In the genomic region with DNA sequence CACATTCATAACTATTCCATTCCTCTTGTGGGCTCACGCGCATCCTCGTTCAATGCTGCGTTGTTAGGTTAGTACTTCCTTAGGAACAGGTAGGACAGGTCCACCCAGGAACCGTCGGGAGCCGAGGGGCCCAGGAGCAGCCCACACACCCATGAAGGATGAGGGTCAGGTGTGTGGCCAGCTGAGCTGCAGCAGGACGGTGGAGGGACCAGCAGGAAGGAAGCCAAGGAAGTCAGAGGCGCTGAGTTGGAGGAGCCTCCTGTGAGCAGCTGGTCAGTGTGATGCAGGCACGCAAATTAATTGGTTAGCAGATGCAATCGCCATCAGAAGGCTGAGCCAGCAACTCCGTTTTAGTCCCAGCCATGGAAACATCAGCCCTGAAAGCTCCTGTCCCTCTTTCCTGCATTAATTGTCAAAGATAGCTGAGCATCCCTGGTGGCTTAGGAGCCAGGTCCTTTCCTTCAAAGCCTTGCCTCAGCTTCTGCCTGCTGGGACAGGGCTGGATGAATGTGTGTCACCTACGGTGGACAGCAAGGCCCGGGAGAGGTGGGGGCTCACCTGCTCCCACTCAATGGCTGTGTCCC, we compare ENCODE assay signal across 20 cellular contexts.
A peak's percentile ranks its signal among the peaks of the same experiment; 100 is the strongest.
DNase-seq lines count a peak whose midpoint lies in the region; ATAC-seq and TF ChIP-seq lines count a peak whose summit lies in the region.
"Had no signal": no experiment of that assay in that cellular context is flagged by ENCODE, and none has a peak within 500 bp of the region (broad histone marks: within the 10 kb centered on the region; RNA-seq: fewer than 3 reads in every experiment).

No MANE protein-coding gene starts in this region.

- H3K4me2 ChIP-seq in BLaER1 = peak overlapping the region; percentile 96

- no peak overlapping the region for H3K27ac Mint-ChIP-seq in endodermal cell
- H3K27ac Mint-ChIP-seq: CD8-positive, alpha-beta T cell had no signal

- TF ChIP-seq CTCF in endodermal cell (conservative IDR thresholded peaks at IDR 0.05) = no peak
- no peak for TF ChIP-seq CTCF in GM13976 (IDR thresholded peaks at IDR 0.05; ENCODE audit: borderline replicate concordance, control extremely low read depth, extremely low read depth, insufficient read depth, missing control alignments)
- no peak for TF ChIP-seq CTCF in breast epithelium (IDR thresholded peaks at IDR 0.05)

- 93 to 95% methylated on average over 8 to 14 of the region's 14 CpGs for WGBS in endodermal cell (ENCODE audit: insufficient coverage in 1 of 2, insufficient read length in 1 of 2), 2 experiments

- H3K4me3 ChIP-seq in BLaER1 (no peak overlapping the region), endodermal cell (ENCODE audit: low read length) (no peak overlapping the region), breast epithelium (no peak overlapping the region)

- no peak for TF ChIP-seq POLR2A in breast epithelium (IDR thresholded peaks at IDR 0.05)

- H3K27me3 Mint-ChIP-seq in endodermal cell (ENCODE audit: insufficient read depth) = peaks cover 5% of the 10 kb centered on the region

- H3K4me1 ChIP-seq in BLaER1 = peaks cover 49% of the 10 kb centered on the region
- no peaks in the 10 kb centered on the region for H3K4me1 ChIP-seq in endodermal cell (ENCODE audit: control insufficient read depth, insufficient read depth, low read length)
- H3K4me1 ChIP-seq in breast epithelium = no peaks in the 10 kb centered on the region

- H4K20me1 ChIP-seq in BLaER1 = no peaks in the 10 kb centered on the region

- DNase-seq in DMS 273 (lab: John Stamatoyannopoulos, UW; ENCODE audit: unreplicated experiment) = peak; percentile 0
- DNase-seq in DMS 273 treated with DMSO at 0.1 percent for 48 hours (lab: John Stamatoyannopoulos, UW) = no peak
- DNase-seq in endodermal cell = peak; percentile 31
- peak; percentile 36 for DNase-seq in sciatic nerve (ENCODE audit: low spot score)
- no peak for DNase-seq in GM13976 (ENCODE audit: low spot score)
- no peak for DNase-seq in breast epithelium (ENCODE audit: low spot score in 2 of 2)
- DNase-seq: ACHN, C1 segment of cervical spinal cord, GOT3, Kasumi-1, NCI-H1694, NCI-H2081 treated with DMSO at 0.1 percent for 48 hours, NCI-H2171 treated with DMSO at 0.1 percent for 48 hours, NCI-H446, NCI-H526, Right ventricle myocardium superior had no signal

- no peak for ATAC-seq in sciatic nerve
- no peak for ATAC-seq in GM18909 (IDR thresholded peaks at IDR 0.05; ENCODE audit: poor library complexity, unreplicated experiment)
- ATAC-seq: CD8-positive, alpha-beta T cell had no signal

- H3K27me3 ChIP-seq in BLaER1 (no peaks in the 10 kb centered on the region), endodermal cell (ENCODE audit: control insufficient read depth, insufficient read depth, low read length, poor library complexity, severe bottlenecking) (no peaks in the 10 kb centered on the region), breast epithelium (peaks cover 0 to 15% of the 10 kb centered on the region in 2 donors)

- H3K4me1 Mint-ChIP-seq in endodermal cell = peaks cover 14% of the 10 kb centered on the region

- in situ Hi-C loops in GM13976 (cut with MboI; ENCODE audit: low sequenced_read_pairs, unreplicated experiment) = no loop called here

- H3K9me3 ChIP-seq in BLaER1 = peaks cover 19% of the 10 kb centered on the region
- peaks cover 7% of the 10 kb centered on the region for H3K9me3 ChIP-seq in endodermal cell (ENCODE audit: control insufficient read depth, low read length)
- H3K9me3 ChIP-seq in breast epithelium = peaks cover 17 to 35% of the 10 kb centered on the region in 2 donors

- intact Hi-C loops in sciatic nerve (cut with DNase I) (no loop called here), breast epithelium (cut with DNase I; ENCODE audit: low total_unique reads) (no loop called here)

- H3K9ac ChIP-seq in BLaER1 (no peak overlapping the region), endodermal cell (ENCODE audit: extremely low read depth, low read length, poor library complexity, severe bottlenecking) (no peak overlapping the region)

- H3K36me3 ChIP-seq in BLaER1 = no peaks in the 10 kb centered on the region
- H3K36me3 ChIP-seq in endodermal cell (ENCODE audit: control insufficient read depth, insufficient read depth, low read length) = no peaks in the 10 kb centered on the region
- no peaks in the 10 kb centered on the region for H3K36me3 ChIP-seq in breast epithelium

- H3K36me3 Mint-ChIP-seq in endodermal cell (ENCODE audit: low read depth) = no peaks in the 10 kb centered on the region
- H3K36me3 Mint-ChIP-seq: CD8-positive, alpha-beta T cell had no signal

- no peak overlapping the region for H3K4me3 Mint-ChIP-seq in endodermal cell
- H3K4me3 Mint-ChIP-seq: CD8-positive, alpha-beta T cell had no signal

- 0 out of 2 replicates have a peak overlapping the region, but pooled peaks have one; percentile 38 for H3K27ac ChIP-seq in BLaER1
- no peak overlapping the region for H3K27ac ChIP-seq in endodermal cell (ENCODE audit: low read depth, low read length)
- no peak overlapping the region for H3K27ac ChIP-seq in breast epithelium
- H3K27ac ChIP-seq: 22Rv1 had no signal

- H3K9me3 Mint-ChIP-seq in endodermal cell = peaks cover 19% of the 10 kb centered on the region

Comparison
In these comparisons a context has a peak if more than half of its experiments do, and no peak if none do; other contexts are left out.
1. DNase-seq: peak in DMS 273 (single experiment), endodermal cell (single experiment) and sciatic nerve (single experiment); none in DMS 273 treated with DMSO at 0.1 percent for 48 hours (single experiment), GM13976 (single experiment) and breast epithelium (0 of 2).